19 cellular contexts compared by ENCODE assay signal in the genomic region with DNA sequence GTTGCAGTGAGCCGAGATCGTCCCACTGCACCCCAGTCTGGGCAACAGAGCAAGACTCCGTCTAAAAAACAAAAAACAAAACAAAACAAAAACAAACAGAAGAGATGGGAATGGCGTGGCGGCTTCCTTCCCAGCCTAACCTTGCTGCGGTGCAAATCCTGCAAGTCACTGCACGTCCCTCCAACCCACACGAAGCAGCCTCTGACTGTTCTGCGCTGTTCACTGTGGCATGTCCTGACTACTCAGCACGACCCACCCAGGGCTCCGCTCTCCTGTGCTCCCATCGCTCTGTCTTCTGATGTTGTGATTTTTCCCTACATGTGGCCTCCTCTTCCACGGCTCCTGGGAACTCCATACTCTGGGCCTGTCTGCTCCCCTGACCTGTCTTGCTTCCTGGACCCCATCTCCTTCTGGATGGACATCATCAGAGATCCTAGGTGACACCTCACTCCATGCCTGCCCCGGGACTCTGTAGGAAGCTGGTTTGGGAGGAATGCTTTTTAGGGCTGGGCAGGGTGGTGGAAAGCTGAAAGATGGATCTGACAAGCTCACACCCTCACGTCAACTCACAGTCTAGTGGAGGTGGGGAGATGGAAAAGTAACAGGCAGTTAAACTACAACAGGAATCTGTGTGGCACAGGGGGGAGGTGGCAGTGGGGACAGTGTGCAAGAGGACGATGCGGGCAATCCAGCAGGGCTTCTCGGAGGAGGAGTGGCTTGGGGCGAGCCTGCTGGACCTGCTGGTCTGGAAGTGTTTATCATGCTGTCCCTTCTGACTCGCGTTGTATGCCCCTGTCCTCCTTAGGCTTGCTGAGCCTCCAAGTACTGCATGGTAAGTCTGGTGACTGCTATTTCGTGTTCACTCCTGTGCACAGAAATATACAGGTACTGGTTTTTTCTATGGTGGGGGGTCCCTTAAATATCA. TPM values are rescaled to one million over a fixed set of nuclear protein-coding genes. Genes with fewer than 3 reads are reported as not detected.
DNase-seq lines count a peak whose midpoint lies in the region; ATAC-seq and TF ChIP-seq lines count a peak whose summit lies in the region.
"Had no signal": no experiment of that assay in that cellular context is flagged by ENCODE, and none has a peak within 500 bp of the region (broad histone marks: within the 10 kb centered on the region; RNA-seq: fewer than 3 reads in every experiment).

No MANE protein-coding gene starts in this region.

- H3K4me1 ChIP-seq in osteoblast (ENCODE audit: insufficient read depth, low read length), result no peaks in the 10 kb centered on the region
- H3K4me1 ChIP-seq in Caco-2, result no peaks in the 10 kb centered on the region
- H3K4me1 ChIP-seq: BLaER1 had no signal

- CTCF ChIA-PET in Caco-2 (lab: Charles Lee), result interaction anchor here (0.6 kb wide), 1 partner anchor 21 kb away, joined by 3 read pairs; no protein-coding TSS in a partner anchor

- no peak overlapping the region for H3K4me2 ChIP-seq in osteoblast (ENCODE audit: insufficient read depth, low read length)
- H3K4me2 ChIP-seq: BLaER1, PC-9 had no signal

- BruUV-seq in Caco-2 (replicated peaks; lab: Mats Ljungman, UMichigan), result no TSS peak

- no peak for TF ChIP-seq CTCF in osteoblast (IDR thresholded peaks at IDR 0.05; ENCODE audit: extremely low read depth, low read depth, low read length)
- no peak for TF ChIP-seq CTCF in Caco-2 (IDR thresholded peaks at IDR 0.05; ENCODE audit: insufficient read depth in 1 of 2, low read depth in 1 of 2, low read length in 1 of 2, severe bottlenecking in 1 of 2, unreplicated experiment in 1 of 2)

- H2AFZ ChIP-seq in osteoblast (ENCODE audit: low read length), result no peak overlapping the region
- H2AFZ ChIP-seq: PC-9 had no signal

- H3K27me3 ChIP-seq in osteoblast (ENCODE audit: insufficient read depth, low read length), result no peaks in the 10 kb centered on the region
- no peaks in the 10 kb centered on the region for H3K27me3 ChIP-seq in Caco-2 (replicated peaks; ENCODE audit: control insufficient read depth, insufficient read depth, low read length)
- H3K27me3 ChIP-seq: BLaER1 had no signal

- no peaks in the 10 kb centered on the region for H3K4me1 Mint-ChIP-seq in Caco-2 (ENCODE audit: low read depth, unreplicated experiment)

- H3K4me3 ChIP-seq in osteoblast (ENCODE audit: insufficient read depth, low read length) (no peak overlapping the region), Caco-2 (ENCODE audit: low read depth, low read length) (no peak overlapping the region)
- H3K4me3 ChIP-seq: BLaER1, PC-9 had no signal

- ATAC-seq in left ventricle myocardium superior (no peak), HG02759 (IDR thresholded peaks at IDR 0.05; ENCODE audit: unreplicated experiment) (no peak), GM19328 (IDR thresholded peaks at IDR 0.05; ENCODE audit: unreplicated experiment) (no peak)
- ATAC-seq: HCT116 had no signal

- H3K9me3 ChIP-seq in osteoblast (ENCODE audit: low read depth, low read length) (no peaks in the 10 kb centered on the region), Caco-2 (no peaks in the 10 kb centered on the region)
- H3K9me3 ChIP-seq: BLaER1 had no signal

- DNase-seq in cardiac septum (ENCODE audit: low spot score), result peak; percentile 63
- DNase-seq in left ventricle myocardium superior, result no peak
- peak; percentile 92 for DNase-seq in epithelial cell of prostate (ENCODE audit: low read depth, low spot score)
- peak; percentile 23 for DNase-seq in osteoblast (ENCODE audit: insufficient read length, low spot score, missing footprints)
- no peak for DNase-seq in Caco-2
- DNase-seq in DMS53 (lab: John Stamatoyannopoulos, UW), result no peak
- DNase-seq: CD8-positive, alpha-beta memory T cell; DND-41; NCI-H146; NCI-H2081 treated with DMSO at 0.1 percent for 48 hours; NCI-H510A; NCI-H82; PC-9 had no signal

- no peaks in the 10 kb centered on the region for H3K27me3 Mint-ChIP-seq in Caco-2 (ENCODE audit: insufficient read depth, unreplicated experiment)
- H3K27me3 Mint-ChIP-seq: CD8-positive, alpha-beta memory T cell had no signal

- intact Hi-C loops in cardiac septum (cut with DNase I) (no loop called here), left ventricle myocardium superior (cut with micrococcal nuclease) (no loop called here), Caco-2 (cut with micrococcal nuclease; ENCODE audit: unreplicated experiment) (no loop called here)

- H3K79me2 ChIP-seq in osteoblast (ENCODE audit: insufficient read depth, low read length), result no peaks in the 10 kb centered on the region

- H3K4me3 Mint-ChIP-seq in Caco-2 (ENCODE audit: unreplicated experiment), result no peak overlapping the region

- H3K27ac ChIP-seq in epithelial cell of prostate (peak overlapping the region; percentile 90), osteoblast (ENCODE audit: low read depth, low read length) (no peak overlapping the region)
- H3K27ac ChIP-seq: BLaER1, HL-60, PC-9 had no signal

- H3K9me3 Mint-ChIP-seq in Caco-2 (ENCODE audit: unreplicated experiment), result no peaks in the 10 kb centered on the region

- H3K27ac Mint-ChIP-seq in Caco-2 (ENCODE audit: unreplicated experiment), result no peak overlapping the region
- H3K27ac Mint-ChIP-seq: CD8-positive, alpha-beta memory T cell had no signal

- no peaks in the 10 kb centered on the region for H4K20me1 ChIP-seq in osteoblast (ENCODE audit: insufficient read depth, low read length)
- H4K20me1 ChIP-seq: BLaER1 had no signal

- no peaks in the 10 kb centered on the region for H3K36me3 ChIP-seq in osteoblast (ENCODE audit: insufficient read depth, low read length)
- no peaks in the 10 kb centered on the region for H3K36me3 ChIP-seq in Caco-2 (ENCODE audit: control insufficient read depth, insufficient read depth, low read length)

- H3K36me3 Mint-ChIP-seq in Caco-2 (ENCODE audit: insufficient read depth, unreplicated experiment), result peaks cover 7% of the 10 kb centered on the region

- POLR2A ChIA-PET in Caco-2 (lab: Charles Lee), result no interaction called here

RNA-seq across cellular contexts. Expression of gene ZSCAN5A, which starts 18.8 kb away (rescaled TPM):
- total RNA-seq in cardiac septum (24.4 TPM), left ventricle myocardium superior (18.4 TPM), osteoblast (4.3 and 6.8 TPM in 2 replicates), Caco-2 (2022) (10.9 and 11.3 TPM in 2 replicates)

RNA-seq across cellular contexts. Expression of gene EDDM13, which starts 23.2 kb away (rescaled TPM):
- total RNA-seq in cardiac septum (not detected), left ventricle myocardium superior (not detected), osteoblast (not detected in 2 replicates), Caco-2 (2022) (not detected in 2 replicates)
- total RNA-seq: A172, PC-9 had no signal

Comparison
In these comparisons a context has a peak if more than half of its experiments do, and no peak if none do; other contexts are left out.
1. DNase-seq: peak in cardiac septum (single experiment), epithelial cell of prostate (single experiment) and osteoblast (single experiment); none in left ventricle myocardium superior (single experiment), Caco-2 (0 of 2) and DMS53 (single experiment).